1 cellular context compared by ENCODE assay signal in the genomic region with DNA sequence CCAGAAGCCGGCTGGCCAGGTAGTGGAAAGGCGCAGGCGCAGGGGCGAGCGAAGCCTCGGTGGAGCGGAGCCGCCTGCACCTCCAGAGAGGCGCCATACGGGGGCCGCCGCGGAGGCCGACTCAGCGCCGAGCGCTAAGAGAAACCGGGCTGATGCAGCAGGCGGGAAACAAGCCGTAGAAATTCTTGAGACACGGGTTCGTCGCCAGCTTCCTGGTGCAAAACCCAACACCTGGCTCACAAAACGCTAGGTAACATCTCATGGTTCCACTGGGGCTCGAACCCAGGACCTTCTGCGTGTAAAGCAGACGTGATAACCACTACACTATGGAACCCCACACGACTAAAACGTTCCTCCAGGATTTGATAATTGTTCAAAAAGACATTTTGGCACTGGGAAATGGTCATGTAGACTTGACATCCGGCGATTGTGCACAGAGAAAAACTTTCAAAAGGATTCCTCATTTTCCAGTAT.
TF ChIP-seq lines count a peak whose summit lies in the region.

No MANE protein-coding gene starts in this region.

TF ChIP-seq in HEK293, 187 proteins besides CTCF, POLR2A, EP300 and RAD21 (continued from another document and continues in another):
- TF ChIP-seq, protein P1, sequence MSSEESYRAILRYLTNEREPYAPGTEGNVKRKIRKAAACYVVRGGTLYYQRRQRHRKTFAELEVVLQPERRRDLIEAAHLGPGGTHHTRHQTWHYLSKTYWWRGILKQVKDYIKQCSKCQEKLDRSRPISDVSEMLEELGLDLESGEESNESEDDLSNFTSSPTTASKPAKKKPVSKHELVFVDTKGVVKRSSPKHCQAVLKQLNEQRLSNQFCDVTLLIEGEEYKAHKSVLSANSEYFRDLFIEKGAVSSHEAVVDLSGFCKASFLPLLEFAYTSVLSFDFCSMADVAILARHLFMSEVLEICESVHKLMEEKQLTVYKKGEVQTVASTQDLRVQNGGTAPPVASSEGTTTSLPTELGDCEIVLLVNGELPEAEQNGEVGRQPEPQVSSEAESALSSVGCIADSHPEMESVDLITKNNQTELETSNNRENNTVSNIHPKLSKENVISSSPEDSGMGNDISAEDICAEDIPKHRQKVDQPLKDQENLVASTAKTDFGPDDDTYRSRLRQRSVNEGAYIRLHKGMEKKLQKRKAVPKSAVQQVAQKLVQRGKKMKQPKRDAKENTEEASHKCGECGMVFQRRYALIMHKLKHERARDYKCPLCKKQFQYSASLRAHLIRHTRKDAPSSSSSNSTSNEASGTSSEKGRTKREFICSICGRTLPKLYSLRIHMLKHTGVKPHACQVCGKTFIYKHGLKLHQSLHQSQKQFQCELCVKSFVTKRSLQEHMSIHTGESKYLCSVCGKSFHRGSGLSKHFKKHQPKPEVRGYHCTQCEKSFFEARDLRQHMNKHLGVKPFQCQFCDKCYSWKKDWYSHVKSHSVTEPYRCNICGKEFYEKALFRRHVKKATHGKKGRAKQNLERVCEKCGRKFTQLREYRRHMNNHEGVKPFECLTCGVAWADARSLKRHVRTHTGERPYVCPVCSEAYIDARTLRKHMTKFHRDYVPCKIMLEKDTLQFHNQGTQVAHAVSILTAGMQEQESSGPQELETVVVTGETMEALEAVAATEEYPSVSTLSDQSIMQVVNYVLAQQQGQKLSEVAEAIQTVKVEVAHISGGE (tag by site-specific recombination; conservative IDR thresholded peaks at IDR 0.05; ENCODE audit: low read depth), result peak; percentile 58
- TF ChIP-seq ZNF174 (tag by site-specific recombination; IDR thresholded peaks at IDR 0.05), result no peak
- TF ChIP-seq, protein P2, sequence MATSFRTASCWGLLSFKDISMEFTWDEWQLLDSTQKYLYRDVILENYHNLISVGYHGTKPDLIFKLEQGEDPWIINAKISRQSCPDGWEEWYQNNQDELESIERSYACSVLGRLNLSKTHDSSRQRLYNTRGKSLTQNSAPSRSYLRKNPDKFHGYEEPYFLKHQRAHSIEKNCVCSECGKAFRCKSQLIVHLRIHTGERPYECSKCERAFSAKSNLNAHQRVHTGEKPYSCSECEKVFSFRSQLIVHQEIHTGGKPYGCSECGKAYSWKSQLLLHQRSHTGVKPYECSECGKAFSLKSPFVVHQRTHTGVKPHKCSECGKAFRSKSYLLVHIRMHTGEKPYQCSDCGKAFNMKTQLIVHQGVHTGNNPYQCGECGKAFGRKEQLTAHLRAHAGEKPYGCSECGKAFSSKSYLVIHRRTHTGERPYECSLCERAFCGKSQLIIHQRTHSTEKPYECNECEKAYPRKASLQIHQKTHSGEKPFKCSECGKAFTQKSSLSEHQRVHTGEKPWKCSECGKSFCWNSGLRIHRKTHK (tag by site-specific recombination; IDR thresholded peaks at IDR 0.05), result no peak
- peak; percentile 62 for TF ChIP-seq ZNF529 (tag by site-specific recombination; IDR thresholded peaks at IDR 0.05; ENCODE audit: insufficient replicate concordance)
- TF ChIP-seq SALL2 (tag by site-specific recombination; IDR thresholded peaks at IDR 0.05; ENCODE audit: borderline replicate concordance), result no peak
- TF ChIP-seq ZBTB17 (tag by site-specific recombination; IDR thresholded peaks at IDR 0.05), result no peak
- TF ChIP-seq, protein P3, sequence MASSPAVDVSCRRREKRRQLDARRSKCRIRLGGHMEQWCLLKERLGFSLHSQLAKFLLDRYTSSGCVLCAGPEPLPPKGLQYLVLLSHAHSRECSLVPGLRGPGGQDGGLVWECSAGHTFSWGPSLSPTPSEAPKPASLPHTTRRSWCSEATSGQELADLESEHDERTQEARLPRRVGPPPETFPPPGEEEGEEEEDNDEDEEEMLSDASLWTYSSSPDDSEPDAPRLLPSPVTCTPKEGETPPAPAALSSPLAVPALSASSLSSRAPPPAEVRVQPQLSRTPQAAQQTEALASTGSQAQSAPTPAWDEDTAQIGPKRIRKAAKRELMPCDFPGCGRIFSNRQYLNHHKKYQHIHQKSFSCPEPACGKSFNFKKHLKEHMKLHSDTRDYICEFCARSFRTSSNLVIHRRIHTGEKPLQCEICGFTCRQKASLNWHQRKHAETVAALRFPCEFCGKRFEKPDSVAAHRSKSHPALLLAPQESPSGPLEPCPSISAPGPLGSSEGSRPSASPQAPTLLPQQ (tag by site-specific recombination; IDR thresholded peaks at IDR 0.05), result peak; percentile 70
- TF ChIP-seq, protein P4, sequence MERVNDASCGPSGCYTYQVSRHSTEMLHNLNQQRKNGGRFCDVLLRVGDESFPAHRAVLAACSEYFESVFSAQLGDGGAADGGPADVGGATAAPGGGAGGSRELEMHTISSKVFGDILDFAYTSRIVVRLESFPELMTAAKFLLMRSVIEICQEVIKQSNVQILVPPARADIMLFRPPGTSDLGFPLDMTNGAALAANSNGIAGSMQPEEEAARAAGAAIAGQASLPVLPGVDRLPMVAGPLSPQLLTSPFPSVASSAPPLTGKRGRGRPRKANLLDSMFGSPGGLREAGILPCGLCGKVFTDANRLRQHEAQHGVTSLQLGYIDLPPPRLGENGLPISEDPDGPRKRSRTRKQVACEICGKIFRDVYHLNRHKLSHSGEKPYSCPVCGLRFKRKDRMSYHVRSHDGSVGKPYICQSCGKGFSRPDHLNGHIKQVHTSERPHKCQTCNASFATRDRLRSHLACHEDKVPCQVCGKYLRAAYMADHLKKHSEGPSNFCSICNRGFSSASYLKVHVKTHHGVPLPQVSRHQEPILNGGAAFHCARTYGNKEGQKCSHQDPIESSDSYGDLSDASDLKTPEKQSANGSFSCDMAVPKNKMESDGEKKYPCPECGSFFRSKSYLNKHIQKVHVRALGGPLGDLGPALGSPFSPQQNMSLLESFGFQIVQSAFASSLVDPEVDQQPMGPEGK (tag by site-specific recombination; IDR thresholded peaks at IDR 0.05), result peak; percentile 74
- peak; percentile 100 for TF ChIP-seq ZNF837 (tag by site-specific recombination; IDR thresholded peaks at IDR 0.05)
- TF ChIP-seq, protein P5, sequence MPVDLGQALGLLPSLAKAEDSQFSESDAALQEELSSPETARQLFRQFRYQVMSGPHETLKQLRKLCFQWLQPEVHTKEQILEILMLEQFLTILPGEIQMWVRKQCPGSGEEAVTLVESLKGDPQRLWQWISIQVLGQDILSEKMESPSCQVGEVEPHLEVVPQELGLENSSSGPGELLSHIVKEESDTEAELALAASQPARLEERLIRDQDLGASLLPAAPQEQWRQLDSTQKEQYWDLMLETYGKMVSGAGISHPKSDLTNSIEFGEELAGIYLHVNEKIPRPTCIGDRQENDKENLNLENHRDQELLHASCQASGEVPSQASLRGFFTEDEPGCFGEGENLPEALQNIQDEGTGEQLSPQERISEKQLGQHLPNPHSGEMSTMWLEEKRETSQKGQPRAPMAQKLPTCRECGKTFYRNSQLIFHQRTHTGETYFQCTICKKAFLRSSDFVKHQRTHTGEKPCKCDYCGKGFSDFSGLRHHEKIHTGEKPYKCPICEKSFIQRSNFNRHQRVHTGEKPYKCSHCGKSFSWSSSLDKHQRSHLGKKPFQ (tag by site-specific recombination; IDR thresholded peaks at IDR 0.05), result peak; percentile 29; the same call in 1 of the 2 replicates
- TF ChIP-seq YY1 (tag by site-specific recombination; IDR thresholded peaks at IDR 0.05), result 0 out of 2 replicates have a peak, but pooled peaks have one; percentile 26
- no peak for TF ChIP-seq ZNF350 (tag by site-specific recombination; IDR thresholded peaks at IDR 0.05)
- peak; percentile 65; the same call in 1 of the 2 replicates for TF ChIP-seq ZNF133 (tag by site-specific recombination; IDR thresholded peaks at IDR 0.05)
- TF ChIP-seq KLF16 (tag by site-specific recombination; IDR thresholded peaks at IDR 0.05), result no peak; the same call in 1 of the 2 replicates
- TF ChIP-seq ZBTB20 (tag by site-specific recombination; IDR thresholded peaks at IDR 0.05), result peak; percentile 94
- TF ChIP-seq ZNF549 (tag by site-specific recombination; IDR thresholded peaks at IDR 0.05), result peak; percentile 60; the same call in 1 of the 2 replicates
- TF ChIP-seq, protein P6, sequence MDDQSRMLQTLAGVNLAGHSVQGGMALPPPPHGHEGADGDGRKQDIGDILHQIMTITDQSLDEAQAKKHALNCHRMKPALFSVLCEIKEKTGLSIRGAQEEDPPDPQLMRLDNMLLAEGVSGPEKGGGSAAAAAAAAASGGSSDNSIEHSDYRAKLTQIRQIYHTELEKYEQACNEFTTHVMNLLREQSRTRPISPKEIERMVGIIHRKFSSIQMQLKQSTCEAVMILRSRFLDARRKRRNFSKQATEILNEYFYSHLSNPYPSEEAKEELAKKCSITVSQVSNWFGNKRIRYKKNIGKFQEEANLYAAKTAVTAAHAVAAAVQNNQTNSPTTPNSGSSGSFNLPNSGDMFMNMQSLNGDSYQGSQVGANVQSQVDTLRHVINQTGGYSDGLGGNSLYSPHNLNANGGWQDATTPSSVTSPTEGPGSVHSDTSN (CRISPR knock-in tag; IDR thresholded peaks at IDR 0.05), result 0 out of 2 replicates have a peak, but pooled peaks have one; percentile 51
- 0 out of 2 replicates have a peak, but pooled peaks have one; percentile 67 for TF ChIP-seq ZNF416 (tag by site-specific recombination; IDR thresholded peaks at IDR 0.05)
- TF ChIP-seq, protein P7, sequence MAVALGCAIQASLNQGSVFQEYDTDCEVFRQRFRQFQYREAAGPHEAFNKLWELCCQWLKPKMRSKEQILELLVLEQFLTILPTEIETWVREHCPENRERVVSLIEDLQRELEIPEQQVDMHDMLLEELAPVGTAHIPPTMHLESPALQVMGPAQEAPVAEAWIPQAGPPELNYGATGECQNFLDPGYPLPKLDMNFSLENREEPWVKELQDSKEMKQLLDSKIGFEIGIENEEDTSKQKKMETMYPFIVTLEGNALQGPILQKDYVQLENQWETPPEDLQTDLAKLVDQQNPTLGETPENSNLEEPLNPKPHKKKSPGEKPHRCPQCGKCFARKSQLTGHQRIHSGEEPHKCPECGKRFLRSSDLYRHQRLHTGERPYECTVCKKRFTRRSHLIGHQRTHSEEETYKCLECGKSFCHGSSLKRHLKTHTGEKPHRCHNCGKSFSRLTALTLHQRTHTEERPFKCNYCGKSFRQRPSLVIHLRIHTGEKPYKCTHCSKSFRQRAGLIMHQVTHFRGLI (tag by site-specific recombination; IDR thresholded peaks at IDR 0.05), result 0 out of 2 replicates have a peak, but pooled peaks have one; percentile 48
- no peak for TF ChIP-seq MYNN (tag by site-specific recombination; IDR thresholded peaks at IDR 0.05; ENCODE audit: borderline replicate concordance)
- TF ChIP-seq, protein P8, sequence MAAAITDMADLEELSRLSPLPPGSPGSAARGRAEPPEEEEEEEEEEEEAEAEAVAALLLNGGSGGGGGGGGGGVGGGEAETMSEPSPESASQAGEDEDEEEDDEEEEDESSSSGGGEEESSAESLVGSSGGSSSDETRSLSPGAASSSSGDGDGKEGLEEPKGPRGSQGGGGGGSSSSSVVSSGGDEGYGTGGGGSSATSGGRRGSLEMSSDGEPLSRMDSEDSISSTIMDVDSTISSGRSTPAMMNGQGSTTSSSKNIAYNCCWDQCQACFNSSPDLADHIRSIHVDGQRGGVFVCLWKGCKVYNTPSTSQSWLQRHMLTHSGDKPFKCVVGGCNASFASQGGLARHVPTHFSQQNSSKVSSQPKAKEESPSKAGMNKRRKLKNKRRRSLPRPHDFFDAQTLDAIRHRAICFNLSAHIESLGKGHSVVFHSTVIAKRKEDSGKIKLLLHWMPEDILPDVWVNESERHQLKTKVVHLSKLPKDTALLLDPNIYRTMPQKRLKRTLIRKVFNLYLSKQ (tag by site-specific recombination; IDR thresholded peaks at IDR 0.05; ENCODE audit: borderline replicate concordance), result 0 out of 2 replicates have a peak, but pooled peaks have one; percentile 30
- TF ChIP-seq, protein P9, sequence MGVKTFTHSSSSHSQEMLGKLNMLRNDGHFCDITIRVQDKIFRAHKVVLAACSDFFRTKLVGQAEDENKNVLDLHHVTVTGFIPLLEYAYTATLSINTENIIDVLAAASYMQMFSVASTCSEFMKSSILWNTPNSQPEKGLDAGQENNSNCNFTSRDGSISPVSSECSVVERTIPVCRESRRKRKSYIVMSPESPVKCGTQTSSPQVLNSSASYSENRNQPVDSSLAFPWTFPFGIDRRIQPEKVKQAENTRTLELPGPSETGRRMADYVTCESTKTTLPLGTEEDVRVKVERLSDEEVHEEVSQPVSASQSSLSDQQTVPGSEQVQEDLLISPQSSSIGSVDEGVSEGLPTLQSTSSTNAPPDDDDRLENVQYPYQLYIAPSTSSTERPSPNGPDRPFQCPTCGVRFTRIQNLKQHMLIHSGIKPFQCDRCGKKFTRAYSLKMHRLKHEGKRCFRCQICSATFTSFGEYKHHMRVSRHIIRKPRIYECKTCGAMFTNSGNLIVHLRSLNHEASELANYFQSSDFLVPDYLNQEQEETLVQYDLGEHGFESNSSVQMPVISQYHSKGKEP (tag by site-specific recombination; IDR thresholded peaks at IDR 0.05), result peak; percentile 84
- no peak for TF ChIP-seq ZNF354C (tag by site-specific recombination; IDR thresholded peaks at IDR 0.05; ENCODE audit: borderline replicate concordance, low read depth)
- TF ChIP-seq, protein P10, sequence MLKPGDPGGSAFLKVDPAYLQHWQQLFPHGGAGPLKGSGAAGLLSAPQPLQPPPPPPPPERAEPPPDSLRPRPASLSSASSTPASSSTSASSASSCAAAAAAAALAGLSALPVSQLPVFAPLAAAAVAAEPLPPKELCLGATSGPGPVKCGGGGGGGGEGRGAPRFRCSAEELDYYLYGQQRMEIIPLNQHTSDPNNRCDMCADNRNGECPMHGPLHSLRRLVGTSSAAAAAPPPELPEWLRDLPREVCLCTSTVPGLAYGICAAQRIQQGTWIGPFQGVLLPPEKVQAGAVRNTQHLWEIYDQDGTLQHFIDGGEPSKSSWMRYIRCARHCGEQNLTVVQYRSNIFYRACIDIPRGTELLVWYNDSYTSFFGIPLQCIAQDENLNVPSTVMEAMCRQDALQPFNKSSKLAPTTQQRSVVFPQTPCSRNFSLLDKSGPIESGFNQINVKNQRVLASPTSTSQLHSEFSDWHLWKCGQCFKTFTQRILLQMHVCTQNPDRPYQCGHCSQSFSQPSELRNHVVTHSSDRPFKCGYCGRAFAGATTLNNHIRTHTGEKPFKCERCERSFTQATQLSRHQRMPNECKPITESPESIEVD (tag by site-specific recombination; IDR thresholded peaks at IDR 0.05), result peak; percentile 69
- TF ChIP-seq ZNF175 (tag by site-specific recombination; IDR thresholded peaks at IDR 0.05), result no peak
- TF ChIP-seq ZFP3 (tag by site-specific recombination; IDR thresholded peaks at IDR 0.05; ENCODE audit: low read depth), result no peak
- peak; percentile 63; the same call in 1 of the 2 replicates for TF ChIP-seq GLI4 (tag by site-specific recombination; IDR thresholded peaks at IDR 0.05)
- peak; percentile 83 for TF ChIP-seq SP7 (tag by site-specific recombination; IDR thresholded peaks at IDR 0.05)
- TF ChIP-seq ZNF184 (tag by site-specific recombination; IDR thresholded peaks at IDR 0.05), result peak; percentile 98
- peak; percentile 35 for TF ChIP-seq ZNF664 (tag by site-specific recombination; IDR thresholded peaks at IDR 0.05)
- 0 out of 2 replicates have a peak, but pooled peaks have one; percentile 62 for TF ChIP-seq ZNF548 (tag by site-specific recombination; IDR thresholded peaks at IDR 0.05)
- TF ChIP-seq, protein P11, sequence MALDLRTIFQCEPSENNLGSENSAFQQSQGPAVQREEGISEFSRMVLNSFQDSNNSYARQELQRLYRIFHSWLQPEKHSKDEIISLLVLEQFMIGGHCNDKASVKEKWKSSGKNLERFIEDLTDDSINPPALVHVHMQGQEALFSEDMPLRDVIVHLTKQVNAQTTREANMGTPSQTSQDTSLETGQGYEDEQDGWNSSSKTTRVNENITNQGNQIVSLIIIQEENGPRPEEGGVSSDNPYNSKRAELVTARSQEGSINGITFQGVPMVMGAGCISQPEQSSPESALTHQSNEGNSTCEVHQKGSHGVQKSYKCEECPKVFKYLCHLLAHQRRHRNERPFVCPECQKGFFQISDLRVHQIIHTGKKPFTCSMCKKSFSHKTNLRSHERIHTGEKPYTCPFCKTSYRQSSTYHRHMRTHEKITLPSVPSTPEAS (tag by site-specific recombination; IDR thresholded peaks at IDR 0.05), result no peak
